In genomic region chr5:123085638-123086286, GRCh38 we compare ENCODE assay signal across 20 cellular contexts. TPM values are rescaled to one million over a fixed set of nuclear protein-coding genes. Genes with fewer than 3 reads are reported as not detected.
A peak's percentile ranks its signal among the peaks of the same experiment; 100 is the strongest.
DNase-seq lines count a peak whose midpoint lies in the region; ATAC-seq and TF ChIP-seq lines count a peak whose summit lies in the region.
"Had no signal": no experiment of that assay in that cellular context is flagged by ENCODE, and none has a peak within 500 bp of the region (broad histone marks: within the 10 kb centered on the region; RNA-seq: fewer than 3 reads in every experiment).

No MANE protein-coding gene starts in this region.

- H3K4me1 ChIP-seq in iPS-20b (ENCODE audit: insufficient read depth, low read length) (peaks cover 21% of the 10 kb centered on the region; the same call in 1 of the 2 replicates), osteoblast (ENCODE audit: insufficient read depth, low read length) (peaks cover 3% of the 10 kb centered on the region)

- peaks cover 98% of the 10 kb centered on the region for H3K27me3 Mint-ChIP-seq in WTC11 (ENCODE audit: low read depth)

- H3K27ac Mint-ChIP-seq in WTC11: no peak overlapping the region
- H3K27ac Mint-ChIP-seq: CD8-positive, alpha-beta memory T cell had no signal

- H3K9ac ChIP-seq in iPS-20b (ENCODE audit: low read depth, low read length): no peak overlapping the region
- H3K9ac ChIP-seq: BLaER1 treated with 17β-estradiol and CSF1 and Interleukin-3, amounts not matched to agents 10 nM and 100 nM had no signal

- no peak for TF ChIP-seq CTCF in WTC11 (IDR thresholded peaks at IDR 0.05)
- TF ChIP-seq CTCF in osteoblast (IDR thresholded peaks at IDR 0.05; ENCODE audit: extremely low read depth, low read depth, low read length): no peak

- no peaks in the 10 kb centered on the region for H4K20me1 ChIP-seq in osteoblast (ENCODE audit: insufficient read depth, low read length)

- peaks cover 39% of the 10 kb centered on the region for H3K4me1 Mint-ChIP-seq in WTC11

- H3K9me3 ChIP-seq in iPS-20b (ENCODE audit: insufficient read depth, low read depth, low read length) (no peaks in the 10 kb centered on the region), osteoblast (ENCODE audit: low read depth, low read length) (no peaks in the 10 kb centered on the region)

- H3K27ac ChIP-seq in iPS-20b (ENCODE audit: low read length): no peak overlapping the region
- no peak overlapping the region for H3K27ac ChIP-seq in osteoblast (ENCODE audit: low read depth, low read length)
- H3K27ac ChIP-seq: BLaER1 treated with 17β-estradiol and CSF1 and Interleukin-3, amounts not matched to agents 10 nM and 100 nM had no signal

- H3K27me3 ChIP-seq in H7 (ENCODE audit: control insufficient read depth, insufficient read depth, low read length): peaks cover 93% of the 10 kb centered on the region
- peaks cover 100% of the 10 kb centered on the region for H3K27me3 ChIP-seq in iPS-20b (ENCODE audit: insufficient read depth, low read length)
- H3K27me3 ChIP-seq in osteoblast (ENCODE audit: insufficient read depth, low read length): peaks cover 42% of the 10 kb centered on the region

- H3K9me3 Mint-ChIP-seq in WTC11: no peaks in the 10 kb centered on the region
- H3K9me3 Mint-ChIP-seq: CD8-positive, alpha-beta memory T cell; IgD-negative memory B cell had no signal

- no peaks in the 10 kb centered on the region for H3K36me3 Mint-ChIP-seq in WTC11
- H3K36me3 Mint-ChIP-seq: CD8-positive, alpha-beta memory T cell had no signal

- H3K36me3 ChIP-seq in H7 (replicated peaks; ENCODE audit: control insufficient read depth, insufficient read depth, low read length): no peaks in the 10 kb centered on the region
- no peaks in the 10 kb centered on the region for H3K36me3 ChIP-seq in iPS-20b (ENCODE audit: insufficient read depth, low read depth, low read length)
- H3K36me3 ChIP-seq in osteoblast (ENCODE audit: insufficient read depth, low read length): no peaks in the 10 kb centered on the region
- H3K36me3 ChIP-seq: BLaER1 treated with 17β-estradiol and CSF1 and Interleukin-3, amounts not matched to agents 10 nM and 100 nM had no signal

- no peak for ATAC-seq in WTC11

- H2AFZ ChIP-seq in osteoblast (ENCODE audit: low read length): no peak overlapping the region

- no peak overlapping the region for H3K4me2 ChIP-seq in osteoblast (ENCODE audit: insufficient read depth, low read length)
- H3K4me2 ChIP-seq: BLaER1 treated with 17β-estradiol and CSF1 and Interleukin-3, amounts not matched to agents 10 nM and 100 nM had no signal

- peak overlapping the region; percentile 86 for H3K4me3 Mint-ChIP-seq in WTC11

- no peaks in the 10 kb centered on the region for H3K79me2 ChIP-seq in osteoblast (ENCODE audit: insufficient read depth, low read length)

- DNase-seq in H7 (peak; percentile 67), WTC11 (ENCODE audit: low spot score) (no peak), osteoblast (ENCODE audit: insufficient read length, low spot score, missing footprints) (peak; percentile 54), NCI-H2107 (lab: John Stamatoyannopoulos, UW) (no peak), NCI-H1092 (lab: John Stamatoyannopoulos, UW) (no peak), dermis blood vessel endothelial cell (no peak), AG20443 (ENCODE audit: low spot score) (no peak)
- DNase-seq: CD8-positive, alpha-beta memory T cell; DMS79; Kasumi-1; NCI-H1417; NCI-H1930; NCI-H748 treated with DMSO at 0.1 percent for 48 hours; OCI-M1; RPMI8226; SIG-M5 had no signal

- POLR2A ChIA-PET in WTC11 (lab: Charles Lee): no interaction called here

- peak overlapping the region; percentile 40; the same call in 1 of the 2 replicates for H3K4me3 ChIP-seq in H7 (ENCODE audit: insufficient read depth, low read depth, low read length)
- peak overlapping the region; percentile 73 for H3K4me3 ChIP-seq in iPS-20b (ENCODE audit: low read length)
- H3K4me3 ChIP-seq in osteoblast (ENCODE audit: insufficient read depth, low read length): no peak overlapping the region
- H3K4me3 ChIP-seq: BLaER1 treated with 17β-estradiol and CSF1 and Interleukin-3, amounts not matched to agents 10 nM and 100 nM had no signal

- CTCF ChIA-PET in WTC11 (lab: Charles Lee): interaction anchor here (0.6 to 4.6 kb wide), 7 partner anchors 9 to 570 kb away, joined by 3 to 19 read pairs (median 5); partner anchors contain the start of gene PPIC

TF ChIP-seq in WTC11, 78 proteins besides CTCF, POLR2A, EP300 and RAD21 (continues in another document):
- TF ChIP-seq USF1 (CRISPR knock-in tag; IDR thresholded peaks at IDR 0.05) (no peak), ARID4B (CRISPR knock-in tag; IDR thresholded peaks at IDR 0.05; ENCODE audit: borderline replicate concordance) (no peak), TEAD1 (CRISPR knock-in tag; IDR thresholded peaks at IDR 0.05) (no peak), ZNF317 (CRISPR knock-in tag; IDR thresholded peaks at IDR 0.05; ENCODE audit: borderline replicate concordance, low read depth) (no peak), MAX (CRISPR knock-in tag; IDR thresholded peaks at IDR 0.05) (no peak), USF2 (CRISPR knock-in tag; IDR thresholded peaks at IDR 0.05) (no peak), OVOL2 (CRISPR knock-in tag; IDR thresholded peaks at IDR 0.05; ENCODE audit: borderline replicate concordance) (no peak), FOXP4 (CRISPR knock-in tag; IDR thresholded peaks at IDR 0.05) (no peak)

RNA-seq across cellular contexts. Expression of gene PRDM6, which starts 3.3 kb away (rescaled TPM):
- total RNA-seq in H7 (2014; rRNA removed; shearing (Covaris generic)): 0.21 TPM in 1 of 2 replicates, not detected in the other
- total RNA-seq in WTC11 (2021) (0.27 to 0.37 TPM (median 0.28 TPM) in 3 replicates), osteoblast (1.8 and 2.7 TPM in 2 replicates), dermis blood vessel endothelial cell (0.33 TPM in 1 of 2 replicates, not detected in the other)
- total RNA-seq: CD8-positive, alpha-beta memory T cell; G401 had no signal

RNA-seq across cellular contexts. Expression of gene PPIC, which starts 49.2 kb away (rescaled TPM):
- 12.6 and 13.0 TPM in 2 replicates for total RNA-seq in H7 (2014; rRNA removed; shearing (Covaris generic))
- total RNA-seq in WTC11 (2021): 12.4 to 16.0 TPM (median 15.7 TPM) in 3 replicates
- 92.8 and 109 TPM in 2 replicates for total RNA-seq in osteoblast
- 38.6 and 74.9 TPM in 2 replicates for total RNA-seq in dermis blood vessel endothelial cell
- total RNA-seq: CD8-positive, alpha-beta memory T cell had no signal

Comparison
In these comparisons a context has a peak if more than half of its experiments do, and no peak if none do; other contexts are left out.
1. DNase-seq: peak in H7 (single experiment) and osteoblast (single experiment); none in WTC11 (single experiment), NCI-H2107 (single experiment), NCI-H1092 (single experiment), dermis blood vessel endothelial cell (single experiment) and AG20443 (single experiment).